Comparison of ENCODE assay signal across 1 cellular context in the genomic region with DNA sequence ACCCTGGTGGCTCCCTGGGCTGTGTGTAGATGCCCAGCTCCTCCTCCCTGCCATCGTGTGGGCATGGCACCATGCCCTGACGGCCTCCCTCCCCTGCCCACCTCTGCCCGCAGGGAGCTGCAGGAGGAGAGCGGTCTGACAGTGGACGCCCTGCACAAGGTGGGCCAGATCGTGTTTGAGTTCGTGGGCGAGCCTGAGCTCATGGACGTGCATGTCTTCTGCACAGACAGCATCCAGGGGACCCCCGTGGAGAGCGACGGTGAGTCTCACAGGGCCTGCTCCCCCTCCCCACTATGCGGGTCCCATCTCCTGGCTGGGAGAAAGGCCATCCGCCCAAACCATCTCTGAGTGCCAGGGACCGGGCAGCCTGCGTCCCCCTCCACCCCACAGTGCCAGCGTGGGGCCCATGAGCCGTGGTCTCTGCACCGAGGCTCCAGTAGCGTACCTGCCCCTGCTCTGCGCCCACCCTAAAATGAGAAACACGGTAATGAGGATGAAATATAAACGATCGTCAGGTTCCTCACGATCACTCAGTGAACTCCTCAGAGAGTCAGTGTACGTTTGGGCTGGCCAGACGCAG.
TF ChIP-seq lines count a peak whose summit lies in the region.

No MANE protein-coding gene starts in this region.

TF ChIP-seq in HepG2, 621 proteins besides CTCF, POLR2A, EP300 and RAD21:
- TF ChIP-seq ZKSCAN1 (IDR thresholded peaks at IDR 0.05; ENCODE audit: low read length) (no peak), AGO2 (optimal IDR thresholded peaks at IDR 0.05; ENCODE audit: low read depth, low read length) (peak; percentile 82)
